16 cellular contexts compared by ENCODE assay signal in genomic region chr13:43128504-43128929, GRCh38.
DNase-seq lines count a peak whose midpoint lies in the region; ATAC-seq and TF ChIP-seq lines count a peak whose summit lies in the region.
"Had no signal": no experiment of that assay in that cellular context is flagged by ENCODE, and none has a peak within 500 bp of the region (broad histone marks: within the 10 kb centered on the region; RNA-seq: fewer than 3 reads in every experiment).

No MANE protein-coding gene starts in this region.

- H3K27ac ChIP-seq in fibroblast of lung (ENCODE audit: insufficient read depth, low read length) = no peak overlapping the region
- H3K27ac ChIP-seq in neural progenitor cell = no peak overlapping the region
- H3K27ac ChIP-seq: body of pancreas, gastroesophageal sphincter, skin epidermis had no signal

- no peak for DNase-seq in stimulated activated naive CD8-positive, alpha-beta T cell treated with anti-CD3 and anti-CD28 coated beads, Interleukin-15, amount 100 ng/mL, for 72 hours
- DNase-seq in fibroblast of lung (ENCODE audit: low read depth in 2 of 2) (peak in 1 of 2 donors; percentile 21), neural progenitor cell (ENCODE audit: low spot score) (no peak), H7 (no peak), SIG-M5 treated with dmso at 0.1 percent for 504 hours (lab: John Stamatoyannopoulos, UW; ENCODE audit: unreplicated experiment) (no peak)
- DNase-seq: activated CD8-positive, alpha-beta memory T cell treated with anti-CD3 and anti-CD28 coated beads, Interleukin-2, amount 10 ng/mL, durations not matched to agents 7 days and 5 days; activated naive CD4-positive, alpha-beta T cell; effector memory CD8-positive, alpha-beta T cell; NCI-H2171 treated with DMSO at 0.1 percent for 48 hours had no signal

- H3K4me3 Mint-ChIP-seq in stimulated activated naive CD8-positive, alpha-beta T cell treated with anti-CD3 and anti-CD28 coated beads, Interleukin-15, Interleukin-2, amounts not matched to agents 100 ng/mL and 50 ng/mL, for 24 hours = no peak overlapping the region
- no peak overlapping the region for H3K4me3 Mint-ChIP-seq in stimulated activated naive CD8-positive, alpha-beta T cell treated with anti-CD3 and anti-CD28 coated beads, Interleukin-15, amount 100 ng/mL, for 72 hours
- H3K4me3 Mint-ChIP-seq in neural progenitor cell = no peak overlapping the region
- H3K4me3 Mint-ChIP-seq: activated CD8-positive, alpha-beta memory T cell treated with anti-CD3 and anti-CD28 coated beads, Interleukin-2, amount 10 ng/mL, durations not matched to agents 7 days and 5 days; effector memory CD8-positive, alpha-beta T cell had no signal

- peak overlapping the region; percentile 29 for H3K4me2 ChIP-seq in fibroblast of lung (ENCODE audit: extremely low read depth, insufficient read depth, low read length)
- H3K4me2 ChIP-seq in neural progenitor cell = no peak overlapping the region

- no peaks in the 10 kb centered on the region for H3K27me3 ChIP-seq in fibroblast of lung (ENCODE audit: control insufficient read depth, insufficient read depth, low read length)
- H3K27me3 ChIP-seq in neural progenitor cell = no peaks in the 10 kb centered on the region
- no peaks in the 10 kb centered on the region for H3K27me3 ChIP-seq in H7 (ENCODE audit: control insufficient read depth, insufficient read depth, low read length)
- H3K27me3 ChIP-seq: body of pancreas, gastroesophageal sphincter had no signal

- H3K4me1 Mint-ChIP-seq in stimulated activated naive CD8-positive, alpha-beta T cell treated with anti-CD3 and anti-CD28 coated beads, Interleukin-15, Interleukin-2, amounts not matched to agents 100 ng/mL and 50 ng/mL, for 24 hours (ENCODE audit: low read depth) = peaks cover 13% of the 10 kb centered on the region
- peaks cover 15% of the 10 kb centered on the region for H3K4me1 Mint-ChIP-seq in stimulated activated naive CD8-positive, alpha-beta T cell treated with anti-CD3 and anti-CD28 coated beads, Interleukin-15, amount 100 ng/mL, for 72 hours
- H3K4me1 Mint-ChIP-seq in neural progenitor cell = peaks cover 45% of the 10 kb centered on the region

- H3K36me3 ChIP-seq in fibroblast of lung (ENCODE audit: control insufficient read depth, insufficient read depth, low read length) (no peaks in the 10 kb centered on the region), neural progenitor cell (no peaks in the 10 kb centered on the region), H7 (replicated peaks; ENCODE audit: control insufficient read depth, insufficient read depth, low read length) (no peaks in the 10 kb centered on the region)
- H3K36me3 ChIP-seq: gastroesophageal sphincter had no signal

- H2AFZ ChIP-seq in fibroblast of lung (ENCODE audit: low read length) = peak overlapping the region; percentile 24
- H2AFZ ChIP-seq in neural progenitor cell (replicated peaks) = no peak overlapping the region

- TF ChIP-seq CTCF in fibroblast of lung (conservative IDR thresholded peaks at IDR 0.05 in 1 of 2, IDR thresholded peaks at IDR 0.05 in 1 of 2; ENCODE audit: low read depth in 1 of 2, low read length in 2 of 2) (no peak), neural progenitor cell (IDR thresholded peaks at IDR 0.05) (no peak)

- H3K79me2 ChIP-seq in fibroblast of lung (ENCODE audit: control insufficient read depth, insufficient read depth, low read length) = no peaks in the 10 kb centered on the region
- H3K79me2 ChIP-seq in neural progenitor cell (ENCODE audit: low read depth) = no peaks in the 10 kb centered on the region

- H4K20me1 ChIP-seq in fibroblast of lung (ENCODE audit: control insufficient read depth, extremely low read depth, insufficient read depth, low read length) = no peaks in the 10 kb centered on the region
- H4K20me1 ChIP-seq in neural progenitor cell (ENCODE audit: low read depth) = no peaks in the 10 kb centered on the region

- H3K9me3 Mint-ChIP-seq in stimulated activated naive CD8-positive, alpha-beta T cell treated with anti-CD3 and anti-CD28 coated beads, Interleukin-15, Interleukin-2, amounts not matched to agents 100 ng/mL and 50 ng/mL, for 24 hours = no peaks in the 10 kb centered on the region
- no peaks in the 10 kb centered on the region for H3K9me3 Mint-ChIP-seq in stimulated activated naive CD8-positive, alpha-beta T cell treated with anti-CD3 and anti-CD28 coated beads, Interleukin-15, amount 100 ng/mL, for 72 hours
- no peaks in the 10 kb centered on the region for H3K9me3 Mint-ChIP-seq in neural progenitor cell
- H3K9me3 Mint-ChIP-seq: effector memory CD8-positive, alpha-beta T cell; nephron had no signal

- ATAC-seq in stimulated activated naive CD8-positive, alpha-beta T cell treated with anti-CD3 and anti-CD28 coated beads, Interleukin-15, amount 100 ng/mL, for 72 hours = no peak
- ATAC-seq in GM19035 (IDR thresholded peaks at IDR 0.05; ENCODE audit: unreplicated experiment) (no peak), GM19455 (IDR thresholded peaks at IDR 0.05; ENCODE audit: unreplicated experiment) (no peak)
- ATAC-seq: body of pancreas; effector memory CD8-positive, alpha-beta T cell; gastroesophageal sphincter had no signal

- H3K4me3 ChIP-seq in fibroblast of lung (replicated peaks in 1 of 4; ENCODE audit: control extremely low read depth in 1 of 4, insufficient read depth in 1 of 4, low read depth in 3 of 4, low read length in 4 of 4) (no peak overlapping the region), neural progenitor cell (no peak overlapping the region), H7 (ENCODE audit: insufficient read depth, low read depth, low read length) (no peak overlapping the region)
- H3K4me3 ChIP-seq: body of pancreas, gastroesophageal sphincter, skin epidermis had no signal

- no peaks in the 10 kb centered on the region for H3K27me3 Mint-ChIP-seq in stimulated activated naive CD8-positive, alpha-beta T cell treated with anti-CD3 and anti-CD28 coated beads, Interleukin-15, Interleukin-2, amounts not matched to agents 100 ng/mL and 50 ng/mL, for 24 hours
- H3K27me3 Mint-ChIP-seq in stimulated activated naive CD8-positive, alpha-beta T cell treated with anti-CD3 and anti-CD28 coated beads, Interleukin-15, amount 100 ng/mL, for 72 hours = no peaks in the 10 kb centered on the region
- H3K27me3 Mint-ChIP-seq in neural progenitor cell (ENCODE audit: insufficient read depth, low read depth) = no peaks in the 10 kb centered on the region

- H3F3A ChIP-seq in neural progenitor cell (ENCODE audit: low read depth) = peaks cover 16% of the 10 kb centered on the region

- H3K27ac Mint-ChIP-seq in stimulated activated naive CD8-positive, alpha-beta T cell treated with anti-CD3 and anti-CD28 coated beads, Interleukin-15, Interleukin-2, amounts not matched to agents 100 ng/mL and 50 ng/mL, for 24 hours = peak overlapping the region; percentile 15
- H3K27ac Mint-ChIP-seq in stimulated activated naive CD8-positive, alpha-beta T cell treated with anti-CD3 and anti-CD28 coated beads, Interleukin-15, amount 100 ng/mL, for 72 hours = peak overlapping the region in 1 of 2 donors; percentile 24
- peak overlapping the region; percentile 97 for H3K27ac Mint-ChIP-seq in neural progenitor cell
- H3K27ac Mint-ChIP-seq: effector memory CD8-positive, alpha-beta T cell had no signal

- H3K9ac ChIP-seq in fibroblast of lung (ENCODE audit: insufficient read depth, low read length) = no peak overlapping the region
- no peak overlapping the region for H3K9ac ChIP-seq in neural progenitor cell

- no peaks in the 10 kb centered on the region for H3K36me3 Mint-ChIP-seq in stimulated activated naive CD8-positive, alpha-beta T cell treated with anti-CD3 and anti-CD28 coated beads, Interleukin-15, Interleukin-2, amounts not matched to agents 100 ng/mL and 50 ng/mL, for 24 hours (ENCODE audit: low read depth)
- no peaks in the 10 kb centered on the region for H3K36me3 Mint-ChIP-seq in neural progenitor cell
- H3K36me3 Mint-ChIP-seq: activated CD8-positive, alpha-beta memory T cell treated with anti-CD3 and anti-CD28 coated beads, Interleukin-2, amount 10 ng/mL, durations not matched to agents 7 days and 5 days had no signal

- no peaks in the 10 kb centered on the region for H3K4me1 ChIP-seq in fibroblast of lung (ENCODE audit: control insufficient read depth, extremely low read depth, insufficient read depth, low read length)
- H3K4me1 ChIP-seq in neural progenitor cell = peaks cover 48% of the 10 kb centered on the region
- H3K4me1 ChIP-seq: body of pancreas had no signal

- H3K9me3 ChIP-seq in fibroblast of lung (ENCODE audit: control insufficient read depth, insufficient read depth, low read depth, low read length) (no peaks in the 10 kb centered on the region), neural progenitor cell (ENCODE audit: low read depth) (no peaks in the 10 kb centered on the region)
- H3K9me3 ChIP-seq: body of pancreas, gastroesophageal sphincter had no signal
